ENCODE assay signal across 7 cellular contexts in the genomic region with DNA sequence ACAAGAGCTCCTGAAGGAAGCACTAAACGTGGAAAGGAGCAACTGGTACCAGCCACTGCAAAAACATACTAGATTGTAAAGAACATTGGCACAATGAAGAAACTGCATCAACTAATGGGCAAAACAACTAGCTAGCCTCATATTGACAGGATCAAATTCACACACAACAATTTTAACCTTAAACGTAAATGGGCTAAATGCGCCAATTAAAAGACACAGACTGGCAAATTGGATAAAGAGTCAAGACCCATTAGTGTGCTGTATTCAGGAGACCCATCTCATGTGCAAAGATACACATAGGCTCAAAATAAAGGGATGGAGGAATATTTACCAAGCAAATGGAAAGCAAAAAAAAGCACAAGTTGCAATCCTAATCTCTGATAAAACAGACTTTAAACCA. TPM values are rescaled to one million over a fixed set of nuclear protein-coding genes. Genes with fewer than 3 reads are reported as not detected.
"Had no signal": no experiment of that assay in that cellular context is flagged by ENCODE, and none has a peak within 500 bp of the region (broad histone marks: within the 10 kb centered on the region; RNA-seq: fewer than 3 reads in every experiment).

No MANE protein-coding gene starts in this region.

RNA-seq across cellular contexts. Expression of a gene that starts 43.8 kb away (rescaled TPM):
- total RNA-seq: GM23248, GM23338, H1, H4, H7, H9, HFFc6 had no signal
- polyA plus RNA-seq: GM23248, GM23338, H1 had no signal
